ENCODE assay signal across 1 cellular context in genomic region chr3:68088216-68088615, GRCh38.
TF ChIP-seq lines count a peak whose summit lies in the region.

No MANE protein-coding gene starts in this region.

TF ChIP-seq in GM12878, 131 proteins besides CTCF, POLR2A, EP300 and RAD21 (continued from another document):
- peak; percentile 35 for TF ChIP-seq SMAD1 (IDR thresholded peaks at IDR 0.05; ENCODE audit: low read depth, partially characterized antibody)
- no peak for TF ChIP-seq SUPT20H (IDR thresholded peaks at IDR 0.05; ENCODE audit: borderline replicate concordance, control insufficient read depth, low read depth, low read length)
- TF ChIP-seq, protein P1, sequence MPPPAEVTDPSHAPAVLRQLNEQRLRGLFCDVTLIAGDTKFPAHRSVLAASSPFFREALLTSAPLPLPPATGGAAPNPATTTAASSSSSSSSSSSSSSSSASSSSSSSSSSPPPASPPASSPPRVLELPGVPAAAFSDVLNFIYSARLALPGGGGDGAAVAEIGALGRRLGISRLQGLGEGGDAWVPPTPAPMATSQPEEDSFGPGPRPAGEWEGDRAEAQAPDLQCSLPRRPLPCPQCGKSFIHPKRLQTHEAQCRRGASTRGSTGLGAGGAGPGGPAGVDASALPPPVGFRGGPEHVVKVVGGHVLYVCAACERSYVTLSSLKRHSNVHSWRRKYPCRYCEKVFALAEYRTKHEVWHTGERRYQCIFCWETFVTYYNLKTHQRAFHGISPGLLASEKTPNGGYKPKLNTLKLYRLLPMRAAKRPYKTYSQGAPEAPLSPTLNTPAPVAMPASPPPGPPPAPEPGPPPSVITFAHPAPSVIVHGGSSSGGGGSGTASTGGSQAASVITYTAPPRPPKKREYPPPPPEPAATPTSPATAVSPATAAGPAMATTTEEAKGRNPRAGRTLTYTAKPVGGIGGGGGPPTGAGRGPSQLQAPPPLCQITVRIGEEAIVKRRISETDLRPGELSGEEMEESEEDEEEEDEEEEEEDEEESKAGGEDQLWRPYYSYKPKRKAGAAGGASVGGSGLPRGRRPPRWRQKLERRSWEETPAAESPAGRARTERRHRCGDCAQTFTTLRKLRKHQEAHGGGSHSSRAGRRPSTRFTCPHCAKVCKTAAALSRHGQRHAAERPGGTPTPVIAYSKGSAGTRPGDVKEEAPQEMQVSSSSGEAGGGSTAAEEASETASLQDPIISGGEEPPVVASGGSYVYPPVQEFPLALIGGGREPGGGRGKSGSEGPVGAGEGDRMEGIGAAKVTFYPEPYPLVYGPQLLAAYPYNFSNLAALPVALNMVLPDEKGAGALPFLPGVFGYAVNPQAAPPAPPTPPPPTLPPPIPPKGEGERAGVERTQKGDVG (CRISPR knock-in tag; IDR thresholded peaks at IDR 0.05) = no peak
- no peak for TF ChIP-seq ZNF274 (IDR thresholded peaks at IDR 0.05; ENCODE audit: insufficient read depth, insufficient read length)
- TF ChIP-seq BCL11A (IDR thresholded peaks at IDR 0.05; ENCODE audit: low read depth, low read length) = no peak
- TF ChIP-seq GATAD2B (conservative IDR thresholded peaks at IDR 0.05; ENCODE audit: low read depth) = no peak
TF ChIP-seq in GM12878: peak in this region for 5.
